In the genomic region with DNA sequence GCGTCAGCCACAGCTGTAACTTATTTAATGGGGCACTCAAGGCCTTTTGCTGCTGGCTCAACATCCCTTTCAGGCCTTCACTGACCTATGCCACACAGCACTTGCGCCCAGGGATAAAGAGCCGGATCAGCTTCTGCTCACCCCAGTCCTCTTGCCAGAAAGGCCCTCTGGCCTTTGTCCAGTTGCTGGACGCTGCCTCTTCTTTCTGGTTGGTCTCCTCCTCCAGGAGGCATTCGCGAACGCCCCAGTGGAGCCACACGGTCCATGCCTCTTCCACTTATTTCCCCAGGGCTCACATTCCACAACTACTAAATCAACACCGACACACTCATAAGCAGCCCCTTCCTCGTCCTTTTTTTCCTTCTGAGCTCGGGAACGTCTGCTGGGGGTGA, we compare ENCODE assay signal across 8 cellular contexts. TPM values are rescaled to one million over a fixed set of nuclear protein-coding genes. Genes with fewer than 3 reads are reported as not detected.
A peak's percentile ranks its signal among the peaks of the same experiment; 100 is the strongest.
DNase-seq lines count a peak whose midpoint lies in the region; ATAC-seq and TF ChIP-seq lines count a peak whose summit lies in the region.

No MANE protein-coding gene starts in this region.

- H3K36me3 Mint-ChIP-seq in activated T-cell treated with anti-CD3 and anti-CD28 coated beads, Interleukin-2, amount 50 U/mL, for 4 hours (ENCODE audit: insufficient read depth), result no peaks in the 10 kb centered on the region
- H3K36me3 Mint-ChIP-seq in osteocyte (ENCODE audit: unreplicated experiment), result peaks cover 9% of the 10 kb centered on the region

- no peak for ATAC-seq in activated T-cell treated with anti-CD3 and anti-CD28 coated beads, Interleukin-2, amount 50 U/mL, for 4 hours
- peak; percentile 43 for ATAC-seq in Right ventricle myocardium superior (ENCODE audit: poor library complexity)
- no peak for ATAC-seq in GM19467 (IDR thresholded peaks at IDR 0.05; ENCODE audit: unreplicated experiment)

- H3K4me3 Mint-ChIP-seq in activated T-cell treated with anti-CD3 and anti-CD28 coated beads, Interleukin-2, amount 50 U/mL, for 4 hours, result peak overlapping the region; percentile 85
- H3K4me3 Mint-ChIP-seq in osteocyte (ENCODE audit: unreplicated experiment), result peak overlapping the region; percentile 81

- H3K27ac Mint-ChIP-seq in osteocyte (ENCODE audit: unreplicated experiment), result peak overlapping the region; percentile 87

- peak; percentile 44 for DNase-seq in DMS 273 (lab: John Stamatoyannopoulos, UW; ENCODE audit: unreplicated experiment)
- no peak for DNase-seq in DMS 273 treated with DMSO at 0.1 percent for 48 hours (lab: John Stamatoyannopoulos, UW)
- DNase-seq in activated T-cell treated with anti-CD3 and anti-CD28 coated beads, Interleukin-2, amount 50 U/mL, for 4 hours, result no peak
- peak; percentile 69 for DNase-seq in Right ventricle myocardium superior
- DNase-seq in osteocyte (ENCODE audit: extremely low spot score, unreplicated experiment), result no peak
- no peak for DNase-seq in DMS153 treated with DMSO at 0.1 percent for 48 hours (lab: John Stamatoyannopoulos, UW; ENCODE audit: unreplicated experiment)
- no peak for DNase-seq in activated gamma-delta T cell (lab: John Stamatoyannopoulos, UW)

- TF ChIP-seq CTCF in osteocyte (IDR thresholded peaks at IDR 0.05), result no peak

- peaks cover 10% of the 10 kb centered on the region for H3K9me3 Mint-ChIP-seq in activated T-cell treated with anti-CD3 and anti-CD28 coated beads, Interleukin-2, amount 50 U/mL, for 4 hours
- peaks cover 23% of the 10 kb centered on the region for H3K9me3 Mint-ChIP-seq in osteocyte (ENCODE audit: unreplicated experiment)

- intact Hi-C loops in Right ventricle myocardium superior (cut with DNase I), result loop anchor here (2.0 to 10.0 kb wide), 3 partner anchors 131 to 1049 kb away; no protein-coding TSS in a partner anchor

- no peaks in the 10 kb centered on the region for H3K27me3 Mint-ChIP-seq in activated T-cell treated with anti-CD3 and anti-CD28 coated beads, Interleukin-2, amount 50 U/mL, for 4 hours (ENCODE audit: low read depth)
- no peaks in the 10 kb centered on the region for H3K27me3 Mint-ChIP-seq in osteocyte (ENCODE audit: unreplicated experiment)

- peaks cover 15% of the 10 kb centered on the region for H3K4me1 Mint-ChIP-seq in activated T-cell treated with anti-CD3 and anti-CD28 coated beads, Interleukin-2, amount 50 U/mL, for 4 hours (ENCODE audit: low read depth)
- peaks cover 22% of the 10 kb centered on the region for H3K4me1 Mint-ChIP-seq in osteocyte (ENCODE audit: unreplicated experiment)

RNA-seq across cellular contexts. Expression of gene ZNF329, which starts 3.7 kb away (rescaled TPM):
- 1 to 10 TPM; 6.3 to 8.4 (median 7.0) TPM for total RNA-seq in activated T-cell treated with anti-CD3 and anti-CD28 coated beads, Interleukin-2, amount 50 U/mL, for 4 hours
- total RNA-seq in Right ventricle myocardium superior (6.5 TPM), osteocyte (10.0 and 10.3 TPM in 2 replicates)

RNA-seq across cellular contexts. Expression of gene ZNF274, which starts 28.6 kb away (rescaled TPM):
- total RNA-seq in activated T-cell treated with anti-CD3 and anti-CD28 coated beads, Interleukin-2, amount 50 U/mL, for 4 hours, result 10 to 100 TPM; 17.3 to 26.6 (median 18.4) TPM
- total RNA-seq in Right ventricle myocardium superior (17.4 TPM), osteocyte (14.6 and 17.2 TPM in 2 replicates)

RNA-seq across cellular contexts. Expression of gene ZSCAN18, which starts 56.3 kb away (rescaled TPM):
- 10 to 100 TPM in 1 of 3 donors, 1 to 10 TPM in 2; 7.6 to 11.7 (median 9.5) TPM for total RNA-seq in activated T-cell treated with anti-CD3 and anti-CD28 coated beads, Interleukin-2, amount 50 U/mL, for 4 hours
- total RNA-seq in Right ventricle myocardium superior (60.5 TPM), osteocyte (47.2 and 50.7 TPM in 2 replicates)

Comparison
In these comparisons a context has a peak if more than half of its experiments do, and no peak if none do; other contexts are left out.
1. DNase-seq: peak in DMS 273 (single experiment) and Right ventricle myocardium superior (single experiment); none in DMS 273 treated with DMSO at 0.1 percent for 48 hours (single experiment), activated T-cell treated with anti-CD3 and anti-CD28 coated beads, Interleukin-2, amount 50 U/mL, for 4 hours (single experiment), osteocyte (single experiment), DMS153 treated with DMSO at 0.1 percent for 48 hours (single experiment) and activated gamma-delta T cell (single experiment).